ENCODE assay signal across 1 cellular context in the genomic region with DNA sequence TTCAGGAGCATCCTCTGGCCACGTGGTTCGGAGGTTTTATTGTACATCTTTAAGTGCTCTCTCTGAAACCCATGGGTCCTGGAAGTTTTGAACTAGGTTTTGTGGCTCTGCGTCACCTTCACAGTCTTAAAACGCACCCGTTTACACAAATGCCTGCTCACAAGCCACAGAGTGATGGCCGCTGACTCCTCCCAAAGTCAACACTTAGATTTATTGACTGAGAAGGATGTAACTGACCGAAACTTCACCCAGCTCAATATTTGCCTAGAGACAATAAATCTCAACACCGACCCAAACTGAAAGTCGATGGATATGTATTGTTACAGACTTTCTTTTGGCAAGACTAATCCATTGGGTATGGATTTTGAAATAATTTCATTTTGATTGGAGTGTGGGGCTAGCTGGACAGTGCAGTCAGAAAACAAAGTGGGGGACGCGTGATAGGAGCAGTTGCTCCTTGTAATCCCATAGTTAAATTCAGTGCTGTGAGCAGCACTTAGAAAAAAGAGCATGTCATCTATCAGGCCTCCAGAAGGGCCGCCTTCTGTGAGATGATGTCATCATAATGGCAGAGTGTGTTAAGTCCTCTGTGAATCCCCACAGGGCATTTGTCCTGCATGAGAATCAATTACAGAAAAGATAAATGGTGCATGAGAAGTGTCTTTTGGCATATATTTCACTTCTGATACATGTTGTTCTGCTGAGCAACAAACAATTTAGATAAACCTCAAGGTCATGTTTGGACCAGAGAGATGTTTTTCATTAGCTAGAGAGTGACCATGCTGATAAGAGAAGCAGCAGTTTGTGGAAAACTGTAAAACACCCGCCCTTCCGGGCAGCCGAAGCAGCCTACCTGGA.
TF ChIP-seq lines count a peak whose summit lies in the region.

No MANE protein-coding gene starts in this region.

TF ChIP-seq in GM12878, 131 proteins besides CTCF, POLR2A, EP300 and RAD21 (continued from another document):
- TF ChIP-seq, protein P1, sequence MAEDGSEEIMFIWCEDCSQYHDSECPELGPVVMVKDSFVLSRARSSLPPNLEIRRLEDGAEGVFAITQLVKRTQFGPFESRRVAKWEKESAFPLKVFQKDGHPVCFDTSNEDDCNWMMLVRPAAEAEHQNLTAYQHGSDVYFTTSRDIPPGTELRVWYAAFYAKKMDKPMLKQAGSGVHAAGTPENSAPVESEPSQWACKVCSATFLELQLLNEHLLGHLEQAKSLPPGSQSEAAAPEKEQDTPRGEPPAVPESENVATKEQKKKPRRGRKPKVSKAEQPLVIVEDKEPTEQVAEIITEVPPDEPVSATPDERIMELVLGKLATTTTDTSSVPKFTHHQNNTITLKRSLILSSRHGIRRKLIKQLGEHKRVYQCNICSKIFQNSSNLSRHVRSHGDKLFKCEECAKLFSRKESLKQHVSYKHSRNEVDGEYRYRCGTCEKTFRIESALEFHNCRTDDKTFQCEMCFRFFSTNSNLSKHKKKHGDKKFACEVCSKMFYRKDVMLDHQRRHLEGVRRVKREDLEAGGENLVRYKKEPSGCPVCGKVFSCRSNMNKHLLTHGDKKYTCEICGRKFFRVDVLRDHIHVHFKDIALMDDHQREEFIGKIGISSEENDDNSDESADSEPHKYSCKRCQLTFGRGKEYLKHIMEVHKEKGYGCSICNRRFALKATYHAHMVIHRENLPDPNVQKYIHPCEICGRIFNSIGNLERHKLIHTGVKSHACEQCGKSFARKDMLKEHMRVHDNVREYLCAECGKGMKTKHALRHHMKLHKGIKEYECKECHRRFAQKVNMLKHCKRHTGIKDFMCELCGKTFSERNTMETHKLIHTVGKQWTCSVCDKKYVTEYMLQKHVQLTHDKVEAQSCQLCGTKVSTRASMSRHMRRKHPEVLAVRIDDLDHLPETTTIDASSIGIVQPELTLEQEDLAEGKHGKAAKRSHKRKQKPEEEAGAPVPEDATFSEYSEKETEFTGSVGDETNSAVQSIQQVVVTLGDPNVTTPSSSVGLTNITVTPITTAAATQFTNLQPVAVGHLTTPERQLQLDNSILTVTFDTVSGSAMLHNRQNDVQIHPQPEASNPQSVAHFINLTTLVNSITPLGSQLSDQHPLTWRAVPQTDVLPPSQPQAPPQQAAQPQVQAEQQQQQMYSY (CRISPR knock-in tag; IDR thresholded peaks at IDR 0.05), result no peak
TF ChIP-seq in GM12878: peak in this region for 1.
